Comparison of ENCODE assay signal across 8 cellular contexts in the genomic region with DNA sequence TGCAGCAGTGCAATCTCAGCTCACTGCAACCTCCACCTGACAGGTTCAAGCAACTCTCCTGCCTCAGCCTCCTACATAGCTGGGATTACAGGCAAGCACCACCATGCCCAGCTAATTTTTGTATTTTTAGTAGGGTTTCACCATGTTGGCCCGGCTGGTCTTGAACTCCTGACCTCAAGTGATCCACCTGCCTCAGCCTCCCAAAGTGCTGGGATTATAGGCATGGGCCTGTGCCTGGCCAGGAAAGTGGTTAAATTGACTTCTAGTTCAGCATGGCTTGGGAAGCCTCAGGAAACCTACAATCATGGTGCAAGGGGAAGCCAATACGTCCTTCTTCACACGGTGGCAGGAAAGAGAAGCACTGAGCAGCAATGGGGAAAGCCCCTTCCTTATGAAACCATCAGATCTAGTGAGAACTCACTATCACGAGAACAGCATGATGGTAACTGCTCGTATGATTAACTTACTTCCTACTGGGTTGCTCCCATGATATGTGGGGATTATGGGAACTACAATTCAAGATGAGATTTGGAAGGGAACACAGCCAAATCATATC. TPM values are rescaled to one million over a fixed set of nuclear protein-coding genes. Genes with fewer than 3 reads are reported as not detected.
DNase-seq lines count a peak whose midpoint lies in the region; ATAC-seq and TF ChIP-seq lines count a peak whose summit lies in the region.
"Not testable (repeated sequence)": the region's sequence is repeated elsewhere in the genome, so short reads cannot be mapped to it uniquely, and the experiment has no call there.

No MANE protein-coding gene starts in this region.

- not testable (repeated sequence) for H3K27ac Mint-ChIP-seq in T-helper 2 cell treated with Interferon-gamma antibody and Interleukin-4, amounts not matched to agents 5 μg/mL and 100 μg/mL, for 36 hours; activated T-helper 17 cell treated with anti-CD3 and anti-CD28 coated beads, Interleukin-2, amount 50 U/mL, for 72 hours

- peak overlapping the region; percentile 99 for H3K27ac ChIP-seq in DND-41 (ENCODE audit: low read length)

- not testable (repeated sequence) for H4K20me1 ChIP-seq in DND-41 (ENCODE audit: insufficient read depth, low read length)

- H3K27me3 ChIP-seq in DND-41 (ENCODE audit: insufficient read depth, low read length, poor library complexity): not testable (repeated sequence)

- peaks cover 72% of the 10 kb centered on the region for H3K4me1 ChIP-seq in DND-41 (ENCODE audit: insufficient read depth, low read length)

- ATAC-seq in DND-41 (ENCODE audit: insufficient read depth, low read depth): not testable (repeated sequence)
- ATAC-seq in GM19351 (IDR thresholded peaks at IDR 0.05; ENCODE audit: unreplicated experiment): peak; percentile 51
- peak; percentile 42 for ATAC-seq in HG02798 (IDR thresholded peaks at IDR 0.05; ENCODE audit: poor library complexity, unreplicated experiment)
- peak; percentile 64 for ATAC-seq in activated T-helper 17 cell treated with anti-CD3 and anti-CD28 coated beads, Interleukin-2, amount 50 U/mL, for 72 hours (replicated peaks)
- peak; percentile 37 for ATAC-seq in left lobe of liver

- peak overlapping the region; percentile 72 for H3K9ac ChIP-seq in DND-41 (ENCODE audit: low read depth, low read length)

- not testable (repeated sequence) for DNase-seq in DND-41; Jurkat, Clone E6-1 (ENCODE audit: low read depth, low spot score); left lobe of liver (ENCODE audit: low spot score)
- peak; percentile 52 for DNase-seq in T-helper 2 cell treated with Interferon-gamma antibody and Interleukin-4, amounts not matched to agents 5 μg/mL and 100 μg/mL, for 36 hours (ENCODE audit: low spot score)
- DNase-seq in stimulated activated naive CD4-positive, alpha-beta T cell treated with Interleukin-2 at 50 U/mL for 16 hours (lab: John Stamatoyannopoulos, UW): peak; percentile 9

- not testable (repeated sequence) for H3K27me3 Mint-ChIP-seq in T-helper 2 cell treated with Interferon-gamma antibody and Interleukin-4, amounts not matched to agents 5 μg/mL and 100 μg/mL, for 36 hours (ENCODE audit: low read depth); activated T-helper 17 cell treated with anti-CD3 and anti-CD28 coated beads, Interleukin-2, amount 50 U/mL, for 72 hours

- not testable (repeated sequence) for H2AFZ ChIP-seq in DND-41 (ENCODE audit: low read depth, low read length)

- not testable (repeated sequence) for H3K36me3 Mint-ChIP-seq in T-helper 2 cell treated with Interferon-gamma antibody and Interleukin-4, amounts not matched to agents 5 μg/mL and 100 μg/mL, for 36 hours (ENCODE audit: low read depth); activated T-helper 17 cell treated with anti-CD3 and anti-CD28 coated beads, Interleukin-2, amount 50 U/mL, for 72 hours (ENCODE audit: low read depth)

- H3K9me3 Mint-ChIP-seq in T-helper 2 cell treated with Interferon-gamma antibody and Interleukin-4, amounts not matched to agents 5 μg/mL and 100 μg/mL, for 36 hours; activated T-helper 17 cell treated with anti-CD3 and anti-CD28 coated beads, Interleukin-2, amount 50 U/mL, for 72 hours: not testable (repeated sequence)

- not testable (repeated sequence) for H3K36me3 ChIP-seq in DND-41 (ENCODE audit: insufficient read depth, low read length)

- peak overlapping the region in 1 of 2 experiments; percentile 70; a peak in 2 of 4 replicates for H3K4me3 ChIP-seq in DND-41 (ENCODE audit: low read depth in 1 of 2, low read length in 2 of 2)
- peak overlapping the region; percentile 74; the same call in 1 of the 2 replicates for H3K4me3 ChIP-seq in Jurkat, Clone E6-1 (ENCODE audit: low read length)

- peaks cover 42% of the 10 kb centered on the region for H3K79me2 ChIP-seq in DND-41 (ENCODE audit: insufficient read depth, low read length)

- H3K4me2 ChIP-seq in DND-41 (ENCODE audit: insufficient read depth, low read length): peak overlapping the region; percentile 90

- not testable (repeated sequence) for H3K4me3 Mint-ChIP-seq in T-helper 2 cell treated with Interferon-gamma antibody and Interleukin-4, amounts not matched to agents 5 μg/mL and 100 μg/mL, for 36 hours; activated T-helper 17 cell treated with anti-CD3 and anti-CD28 coated beads, Interleukin-2, amount 50 U/mL, for 72 hours

- TF ChIP-seq CTCF in DND-41 (IDR thresholded peaks at IDR 0.05; ENCODE audit: borderline replicate concordance, extremely low read depth, low read length, poor library complexity, severe bottlenecking): not testable (repeated sequence)

- H3K4me1 Mint-ChIP-seq in T-helper 2 cell treated with Interferon-gamma antibody and Interleukin-4, amounts not matched to agents 5 μg/mL and 100 μg/mL, for 36 hours (ENCODE audit: low read depth): peaks cover 34% of the 10 kb centered on the region
- not testable (repeated sequence) for H3K4me1 Mint-ChIP-seq in activated T-helper 17 cell treated with anti-CD3 and anti-CD28 coated beads, Interleukin-2, amount 50 U/mL, for 72 hours

- H3K9me3 ChIP-seq in DND-41 (ENCODE audit: insufficient read depth, low read length, severe bottlenecking): not testable (repeated sequence)

RNA-seq across cellular contexts. Expression of gene CD48, which starts 1.0 kb away (rescaled TPM):
- 6.5 TPM for polyA plus RNA-seq in Jurkat, Clone E6-1 (2012; ENCODE audit: insufficient read depth, insufficient read length)
- 100 to 1,000 TPM; 151 to 179 TPM for total RNA-seq in activated T-helper 17 cell treated with anti-CD3 and anti-CD28 coated beads, Interleukin-2, amount 50 U/mL, for 72 hours
- 1.2 TPM for total RNA-seq in left lobe of liver

RNA-seq across cellular contexts. Expression of gene SLAMF7, which starts 26.4 kb away (rescaled TPM):
- polyA plus RNA-seq in Jurkat, Clone E6-1 (2012; ENCODE audit: insufficient read depth, insufficient read length): not detected
- total RNA-seq in activated T-helper 17 cell treated with anti-CD3 and anti-CD28 coated beads, Interleukin-2, amount 50 U/mL, for 72 hours: 10 to 100 TPM in 1 of 2 donors, 1 to 10 TPM in 1; 4.5 to 15.0 TPM
- 0.68 TPM for total RNA-seq in left lobe of liver

Comparison
In these comparisons a context has a peak if more than half of its experiments do, and no peak if none do; other contexts are left out.
1. RNA of gene CD48, which starts 1.0 kb away (total RNA-seq): 151 to 179 TPM in activated T-helper 17 cell treated with anti-CD3 and anti-CD28 coated beads, Interleukin-2, amount 50 U/mL, for 72 hours; 1.2 TPM in left lobe of liver (single experiment); every median in the first group is over 10 times any median in the second.